10 cellular contexts compared by ENCODE assay signal in genomic region chr7:7051221-7051877, GRCh38.
DNase-seq lines count a peak whose midpoint lies in the region; ATAC-seq and TF ChIP-seq lines count a peak whose summit lies in the region.
"Had no signal": no experiment of that assay in that cellular context is flagged by ENCODE, and none has a peak within 500 bp of the region (broad histone marks: within the 10 kb centered on the region; RNA-seq: fewer than 3 reads in every experiment).

No MANE protein-coding gene starts in this region.

- TF ChIP-seq CTCF in nephron (IDR thresholded peaks at IDR 0.05; ENCODE audit: unreplicated experiment in 3 of 3), result no peak
- no peak for TF ChIP-seq CTCF in prostate gland (IDR thresholded peaks at IDR 0.05)

- H3K9me3 Mint-ChIP-seq in nephron, result no peaks in the 10 kb centered on the region

- intact Hi-C loops in prostate gland (cut with DNase I), result no loop called here

- H3K36me3 ChIP-seq in prostate gland, result no peaks in the 10 kb centered on the region

- WGBS in prostate gland, result 37% methylated on average over 4 of the region's 4 CpGs

- H3K27ac Mint-ChIP-seq in nephron, result peak overlapping the region in 2 of 3 experiments; percentile 44 to 75

- peak; percentile 62 for DNase-seq in RPMI8226
- DNase-seq in prostate gland (ENCODE audit: low spot score), result no peak
- no peak for DNase-seq in NCI-H187 (lab: John Stamatoyannopoulos, UW)
- DNase-seq: activated CD4-positive, alpha-beta T cell treated with anti-CD3 and anti-CD28 coated beads, Interleukin-2, amount 50 U/mL, for 4 hours; NCI-H1417 had no signal

- H3K27ac ChIP-seq in prostate gland, result no peak overlapping the region

- peaks cover 7% of the 10 kb centered on the region for H3K27me3 Mint-ChIP-seq in nephron (ENCODE audit: low read depth)

- ATAC-seq in GM18505 (IDR thresholded peaks at IDR 0.05; ENCODE audit: unreplicated experiment) (peak; percentile 86), HG02885 (IDR thresholded peaks at IDR 0.05; ENCODE audit: poor library complexity, unreplicated experiment) (peak; percentile 90), GM21529 (IDR thresholded peaks at IDR 0.05; ENCODE audit: unreplicated experiment) (no peak), HG03045 (IDR thresholded peaks at IDR 0.05; ENCODE audit: unreplicated experiment) (no peak)

- H3K4me1 ChIP-seq in prostate gland (replicated peaks), result no peaks in the 10 kb centered on the region

- no peaks in the 10 kb centered on the region for H3K27me3 ChIP-seq in prostate gland (replicated peaks; ENCODE audit: insufficient read depth)

- no peaks in the 10 kb centered on the region for H3K36me3 Mint-ChIP-seq in nephron (ENCODE audit: low read depth)

- H3K4me3 Mint-ChIP-seq in nephron, result no peak overlapping the region

- H3K4me1 Mint-ChIP-seq in nephron, result no peaks in the 10 kb centered on the region

- no peak for TF ChIP-seq POLR2A in GM18505 (IDR thresholded peaks at IDR 0.05; ENCODE audit: borderline replicate concordance, extremely low read depth, insufficient read depth, insufficient read length)
- no peak for TF ChIP-seq POLR2A in prostate gland (IDR thresholded peaks at IDR 0.05)

- no peaks in the 10 kb centered on the region for H3K9me3 ChIP-seq in prostate gland

- H3K4me3 ChIP-seq in prostate gland, result no peak overlapping the region

Comparison
In these comparisons a context has a peak if more than half of its experiments do, and no peak if none do; other contexts are left out.
1. ATAC-seq: peak in GM18505 (single experiment) and HG02885 (single experiment); none in GM21529 (single experiment) and HG03045 (single experiment).